1 cellular context compared by ENCODE assay signal in genomic region chr14:25406818-25407217, GRCh38.
TF ChIP-seq lines count a peak whose summit lies in the region.

No MANE protein-coding gene starts in this region.

TF ChIP-seq in SK-N-SH, 30 proteins besides CTCF, POLR2A, EP300 and RAD21 (continued from another document):
- no peak for TF ChIP-seq REST (IDR thresholded peaks at IDR 0.05; ENCODE audit: low read depth, low read length)
- no peak for TF ChIP-seq RFX5 (IDR thresholded peaks at IDR 0.05; ENCODE audit: low read length)
- no peak for TF ChIP-seq TCF12 (IDR thresholded peaks at IDR 0.05)
- no peak for TF ChIP-seq NFIC (IDR thresholded peaks at IDR 0.05; ENCODE audit: borderline replicate concordance)
- no peak for TF ChIP-seq FOXJ3 (CRISPR knock-in tag; IDR thresholded peaks at IDR 0.05)
- TF ChIP-seq JUND (IDR thresholded peaks at IDR 0.05): no peak
- no peak for TF ChIP-seq PBX3 (IDR thresholded peaks at IDR 0.05)
- no peak for TF ChIP-seq IRF3 (IDR thresholded peaks at IDR 0.05; ENCODE audit: low read depth, low read length)
- no peak for TF ChIP-seq MXI1 (IDR thresholded peaks at IDR 0.05; ENCODE audit: low read depth, low read length)
- no peak for TF ChIP-seq RXRA (IDR thresholded peaks at IDR 0.05; ENCODE audit: borderline replicate concordance, low read depth)
- no peak for TF ChIP-seq MEF2A (IDR thresholded peaks at IDR 0.05; ENCODE audit: borderline replicate concordance, low read depth)
- no peak for TF ChIP-seq FOXM1 (IDR thresholded peaks at IDR 0.05; ENCODE audit: low read depth)
- no peak for TF ChIP-seq YY1 (IDR thresholded peaks at IDR 0.05; ENCODE audit: low read depth)
- no peak for TF ChIP-seq ELF1 (IDR thresholded peaks at IDR 0.05)
- no peak for TF ChIP-seq MAX (IDR thresholded peaks at IDR 0.05; ENCODE audit: low read depth)
